8 cellular contexts compared by ENCODE assay signal in genomic region chr7:151754142-151754590, GRCh38.
DNase-seq lines count a peak whose midpoint lies in the region; ATAC-seq and TF ChIP-seq lines count a peak whose summit lies in the region.

No MANE protein-coding gene starts in this region.

- H3K4me1 ChIP-seq in HUES6 (ENCODE audit: control insufficient read depth, insufficient read depth, low read length), result peaks cover 41% of the 10 kb centered on the region
- H3K4me1 ChIP-seq in parathyroid adenoma, result no peaks in the 10 kb centered on the region

- H3K79me2 ChIP-seq in parathyroid adenoma, result peaks cover 2% of the 10 kb centered on the region

- no peak overlapping the region for H3K4me3 Mint-ChIP-seq in activated CD8-positive, alpha-beta T cell treated with anti-CD3 and anti-CD28 coated beads for 36 hours
- H3K4me3 Mint-ChIP-seq in activated CD8-positive, alpha-beta T cell treated with anti-CD3 and anti-CD28 coated beads, Interleukin-2, amount 10 ng/mL, durations not matched to agents 7 days and 5 days, result no peak overlapping the region
- no peak overlapping the region for H3K4me3 Mint-ChIP-seq in glutamatergic neuron (ENCODE audit: unreplicated experiment)

- POLR2A ChIA-PET in activated CD8-positive, alpha-beta T cell treated with anti-CD3 and anti-CD28 coated beads for 36 hours (lab: Charles Lee), result interaction anchor here (0.6 to 4.6 kb wide), 2 partner anchors 16 to 414 kb away, joined by 3 to 22 read pairs; no protein-coding TSS in a partner anchor
- POLR2A ChIA-PET in activated CD8-positive, alpha-beta T cell treated with anti-CD3 and anti-CD28 coated beads, Interleukin-2, amount 10 ng/mL, durations not matched to agents 7 days and 5 days (lab: Charles Lee), result no interaction called here

- H3K36me3 Mint-ChIP-seq in activated CD8-positive, alpha-beta T cell treated with anti-CD3 and anti-CD28 coated beads for 36 hours (ENCODE audit: low read depth), result no peaks in the 10 kb centered on the region
- H3K36me3 Mint-ChIP-seq in activated CD8-positive, alpha-beta T cell treated with anti-CD3 and anti-CD28 coated beads, Interleukin-2, amount 10 ng/mL, durations not matched to agents 7 days and 5 days (ENCODE audit: low read depth), result no peaks in the 10 kb centered on the region
- H3K36me3 Mint-ChIP-seq in glutamatergic neuron (ENCODE audit: unreplicated experiment), result no peaks in the 10 kb centered on the region

- CTCF ChIA-PET in activated CD8-positive, alpha-beta T cell treated with anti-CD3 and anti-CD28 coated beads for 36 hours (lab: Charles Lee), result interaction anchor here (1.2 to 7.1 kb wide), 6 partner anchors 8 to 34 kb away, joined by 3 to 73 read pairs (median 4); no protein-coding TSS in a partner anchor
- CTCF ChIA-PET in activated CD8-positive, alpha-beta T cell treated with anti-CD3 and anti-CD28 coated beads, Interleukin-2, amount 10 ng/mL, durations not matched to agents 7 days and 5 days (lab: Charles Lee), result interaction anchor here (0.6 to 3.5 kb wide), 4 partner anchors 14 to 386 kb away, joined by 3 to 29 read pairs (median 4); no protein-coding TSS in a partner anchor

- H3K9me3 Mint-ChIP-seq in activated CD8-positive, alpha-beta T cell treated with anti-CD3 and anti-CD28 coated beads for 36 hours, result no peaks in the 10 kb centered on the region
- H3K9me3 Mint-ChIP-seq in activated CD8-positive, alpha-beta T cell treated with anti-CD3 and anti-CD28 coated beads, Interleukin-2, amount 10 ng/mL, durations not matched to agents 7 days and 5 days (ENCODE audit: insufficient read depth), result no peaks in the 10 kb centered on the region
- H3K9me3 Mint-ChIP-seq in glutamatergic neuron (ENCODE audit: unreplicated experiment), result peaks cover 4% of the 10 kb centered on the region

- H3K27me3 ChIP-seq in HUES6 (ENCODE audit: control insufficient read depth, insufficient read depth, low read length), result no peaks in the 10 kb centered on the region
- H3K27me3 ChIP-seq in parathyroid adenoma (ENCODE audit: control insufficient read depth, insufficient read depth, low read length), result no peaks in the 10 kb centered on the region

- intact Hi-C loops in activated CD8-positive, alpha-beta T cell treated with anti-CD3 and anti-CD28 coated beads for 36 hours (cut with micrococcal nuclease), result no loop called here

- DNase-seq in activated CD8-positive, alpha-beta T cell treated with anti-CD3 and anti-CD28 coated beads for 36 hours, result peak; percentile 30
- no peak for DNase-seq in activated CD8-positive, alpha-beta T cell treated with anti-CD3 and anti-CD28 coated beads, Interleukin-2, amount 10 ng/mL, durations not matched to agents 7 days and 5 days
- DNase-seq in glutamatergic neuron (peak; percentile 79), activated T-cell treated with anti-CD3 and anti-CD28 coated beads for 4 hours (no peak)

- H3K9ac ChIP-seq in HUES6 (ENCODE audit: low read length), result peak overlapping the region; percentile 61
- no peak overlapping the region for H3K9ac ChIP-seq in parathyroid adenoma

- H3K36me3 ChIP-seq in HUES6 (ENCODE audit: control insufficient read depth, insufficient read depth, low read length), result no peaks in the 10 kb centered on the region
- H3K36me3 ChIP-seq in parathyroid adenoma (ENCODE audit: control insufficient read depth, insufficient read depth, low read length), result no peaks in the 10 kb centered on the region

- ATAC-seq in activated CD8-positive, alpha-beta T cell treated with anti-CD3 and anti-CD28 coated beads for 36 hours, result no peak
- ATAC-seq in activated CD8-positive, alpha-beta T cell treated with anti-CD3 and anti-CD28 coated beads, Interleukin-2, amount 10 ng/mL, durations not matched to agents 7 days and 5 days, result no peak
- ATAC-seq in GM21717 (IDR thresholded peaks at IDR 0.05; ENCODE audit: unreplicated experiment), result no peak

- peaks cover 20% of the 10 kb centered on the region for H3K4me1 Mint-ChIP-seq in activated CD8-positive, alpha-beta T cell treated with anti-CD3 and anti-CD28 coated beads for 36 hours (ENCODE audit: low read depth)
- H3K4me1 Mint-ChIP-seq in activated CD8-positive, alpha-beta T cell treated with anti-CD3 and anti-CD28 coated beads, Interleukin-2, amount 10 ng/mL, durations not matched to agents 7 days and 5 days (ENCODE audit: low read depth), result peaks cover 24% of the 10 kb centered on the region
- peaks cover 18% of the 10 kb centered on the region for H3K4me1 Mint-ChIP-seq in glutamatergic neuron (ENCODE audit: low read depth, unreplicated experiment)

- H3K9me3 ChIP-seq in HUES6 (ENCODE audit: control insufficient read depth, insufficient read depth, low read depth, low read length), result no peaks in the 10 kb centered on the region
- H3K9me3 ChIP-seq in parathyroid adenoma (ENCODE audit: control insufficient read depth, low read length), result no peaks in the 10 kb centered on the region

- H3K27ac Mint-ChIP-seq in activated CD8-positive, alpha-beta T cell treated with anti-CD3 and anti-CD28 coated beads for 36 hours, result no peak overlapping the region
- H3K27ac Mint-ChIP-seq in activated CD8-positive, alpha-beta T cell treated with anti-CD3 and anti-CD28 coated beads, Interleukin-2, amount 10 ng/mL, durations not matched to agents 7 days and 5 days, result no peak overlapping the region
- H3K27ac Mint-ChIP-seq in glutamatergic neuron (ENCODE audit: unreplicated experiment), result no peak overlapping the region

- H3K4me2 ChIP-seq in parathyroid adenoma (ENCODE audit: low read length), result no peak overlapping the region

- peak; percentile 56 for TF ChIP-seq CTCF in activated CD8-positive, alpha-beta T cell treated with anti-CD3 and anti-CD28 coated beads for 36 hours (IDR thresholded peaks at IDR 0.05)
- peak; percentile 97 for TF ChIP-seq CTCF in WI38 (IDR thresholded peaks at IDR 0.05; ENCODE audit: low read depth, low read length)
- peak; percentile 98 for TF ChIP-seq CTCF in glutamatergic neuron (IDR thresholded peaks at IDR 0.05; ENCODE audit: partially characterized antibody, unreplicated experiment)
- peak; percentile 30 for TF ChIP-seq CTCF in parathyroid adenoma (IDR thresholded peaks at IDR 0.05)

- H3K27me3 Mint-ChIP-seq in activated CD8-positive, alpha-beta T cell treated with anti-CD3 and anti-CD28 coated beads for 36 hours, result no peaks in the 10 kb centered on the region
- H3K27me3 Mint-ChIP-seq in activated CD8-positive, alpha-beta T cell treated with anti-CD3 and anti-CD28 coated beads, Interleukin-2, amount 10 ng/mL, durations not matched to agents 7 days and 5 days (ENCODE audit: low read depth), result no peaks in the 10 kb centered on the region
- H3K27me3 Mint-ChIP-seq in glutamatergic neuron (ENCODE audit: unreplicated experiment), result no peaks in the 10 kb centered on the region

- no peak overlapping the region for H2AFZ ChIP-seq in parathyroid adenoma

- peak overlapping the region; percentile 66; the same call in 1 of the 2 replicates for H3K27ac ChIP-seq in HUES6 (ENCODE audit: low read depth, low read length)
- no peak overlapping the region for H3K27ac ChIP-seq in parathyroid adenoma

- no peak overlapping the region for H3K4me3 ChIP-seq in HUES6 (ENCODE audit: low read depth, low read length)
- no peak overlapping the region for H3K4me3 ChIP-seq in WI38 (ENCODE audit: low read depth, low read length)
- H3K4me3 ChIP-seq in parathyroid adenoma (ENCODE audit: low read depth, low read length), result no peak overlapping the region

Comparison
In these comparisons a context has a peak if more than half of its experiments do, and no peak if none do; other contexts are left out.
1. DNase-seq: peak in activated CD8-positive, alpha-beta T cell treated with anti-CD3 and anti-CD28 coated beads for 36 hours (single experiment) and glutamatergic neuron (single experiment); none in activated CD8-positive, alpha-beta T cell treated with anti-CD3 and anti-CD28 coated beads, Interleukin-2, amount 10 ng/mL, durations not matched to agents 7 days and 5 days (single experiment) and activated T-cell treated with anti-CD3 and anti-CD28 coated beads for 4 hours (single experiment).
2. CTCF ChIP-seq: peak in every context shown above with its lines; median percentile 98 in glutamatergic neuron; 97 in WI38; 56 in activated CD8-positive, alpha-beta T cell treated with anti-CD3 and anti-CD28 coated beads for 36 hours; 30 in parathyroid adenoma.